In genomic region chr10:6786579-6787031, GRCh38 we compare ENCODE assay signal across 11 cellular contexts.
DNase-seq lines count a peak whose midpoint lies in the region; ATAC-seq, FAIRE-seq and TF ChIP-seq lines count a peak whose summit lies in the region.
"Had no signal": no experiment of that assay in that cellular context is flagged by ENCODE, and none has a peak within 500 bp of the region (broad histone marks: within the 10 kb centered on the region; RNA-seq: fewer than 3 reads in every experiment).

No MANE protein-coding gene starts in this region.

- no peak overlapping the region for H3K4me2 ChIP-seq in HepG2 (ENCODE audit: low read depth, low read length)

- CTCF ChIA-PET in HepG2 (lab: Yijun Ruan, JAX; ENCODE audit: low intra/inter-chr PET ratio, low total read pairs) = interaction anchor here (0.8 kb wide), 1 partner anchor 630 kb away, joined by 3 read pairs; no protein-coding TSS in a partner anchor

- no peaks in the 10 kb centered on the region for H3K79me2 ChIP-seq in HepG2 (ENCODE audit: insufficient read depth, low read length)

- H3K27ac ChIP-seq in HepG2 (ENCODE audit: extremely low read length, insufficient read depth, low read length) (no peak overlapping the region), right lobe of liver (no peak overlapping the region), caudate nucleus (ENCODE audit: low read depth, low read length) (no peak overlapping the region), lower lobe of right lung (no peak overlapping the region), vagina (no peak overlapping the region)

- H3K27me3 ChIP-seq in HepG2 (ENCODE audit: control insufficient read depth in 1 of 2, insufficient read depth in 2 of 2, low read length in 2 of 2) (no peaks in the 10 kb centered on the region; a peak in 1 of 5 replicates), right lobe of liver (no peaks in the 10 kb centered on the region), lower lobe of right lung (ENCODE audit: low read depth) (no peaks in the 10 kb centered on the region), vagina (no peaks in the 10 kb centered on the region)

- BruUV-seq in HepG2 (replicated peaks; lab: Mats Ljungman, UMichigan) = no TSS peak

- H3K36me3 ChIP-seq in HepG2 (replicated peaks in 1 of 2; ENCODE audit: control insufficient read depth in 1 of 2, insufficient read depth in 2 of 2, low read length in 2 of 2) (no peaks in the 10 kb centered on the region), right lobe of liver (no peaks in the 10 kb centered on the region), lower lobe of right lung (no peaks in the 10 kb centered on the region), vagina (no peaks in the 10 kb centered on the region)

- no peak overlapping the region for H3K27ac Mint-ChIP-seq in T-helper 2 cell treated with Interferon-gamma antibody and Interleukin-4, amounts not matched to agents 5 μg/mL and 100 μg/mL, for 36 hours
- H3K27ac Mint-ChIP-seq: CD4-positive, CD25-positive, alpha-beta regulatory T cell; effector memory CD8-positive, alpha-beta T cell had no signal

- no peak overlapping the region for H3K4me3 Mint-ChIP-seq in T-helper 2 cell treated with Interferon-gamma antibody and Interleukin-4, amounts not matched to agents 5 μg/mL and 100 μg/mL, for 36 hours
- H3K4me3 Mint-ChIP-seq: CD4-positive, CD25-positive, alpha-beta regulatory T cell; effector memory CD8-positive, alpha-beta T cell had no signal

- no peaks in the 10 kb centered on the region for H3K9me3 ChIP-seq in HepG2 (ENCODE audit: low read length)
- H3K9me3 ChIP-seq in right lobe of liver = no peaks in the 10 kb centered on the region
- H3K9me3 ChIP-seq in lower lobe of right lung = no peaks in the 10 kb centered on the region
- no peaks in the 10 kb centered on the region for H3K9me3 ChIP-seq in vagina

- no peak for TF ChIP-seq RAD21 in HepG2 (CRISPR knock-in tag; IDR thresholded peaks at IDR 0.05)

- H3K4me3 ChIP-seq in HepG2 (replicated peaks in 1 of 3; ENCODE audit: insufficient read depth in 1 of 3, low read depth in 2 of 3, low read length in 3 of 3) (no peak overlapping the region), right lobe of liver (no peak overlapping the region), lower lobe of right lung (no peak overlapping the region), vagina (no peak overlapping the region)

- intact Hi-C loops in HepG2 (cut with micrococcal nuclease; ENCODE audit: unreplicated experiment) (no loop called here), right lobe of liver (cut with DNase I) (no loop called here), lower lobe of right lung (cut with DNase I) (no loop called here), vagina (cut with DNase I) (no loop called here)

- in situ Hi-C loops in HepG2 (cut with HindIII; ENCODE audit: extremely low pct_ligation_motif_present, low pct_unique_long_range_greater_than_20kb) = no loop called here

- TF ChIP-seq CTCF in HepG2 (CRISPR knock-in tag; IDR thresholded peaks at IDR 0.05) (peak; percentile 34; the same call in 1 of the 2 replicates), right lobe of liver (IDR thresholded peaks at IDR 0.05) (peak in 2 of 4 donors; percentile 12 to 18), lower lobe of right lung (IDR thresholded peaks at IDR 0.05) (peak; percentile 10), vagina (IDR thresholded peaks at IDR 0.05) (peak in 2 of 3 experiments; percentile 10 to 18)

- no peak for TF ChIP-seq POLR2A in HepG2 (IDR thresholded peaks at IDR 0.05; ENCODE audit: insufficient read depth in 1 of 2, low read depth in 2 of 2, low read length in 2 of 2)
- TF ChIP-seq POLR2A in right lobe of liver (IDR thresholded peaks at IDR 0.05) = no peak
- TF ChIP-seq POLR2A in vagina (IDR thresholded peaks at IDR 0.05) = no peak

- ATAC-seq in HepG2 (peak; percentile 63; the same call in 2 of the 3 replicates), right lobe of liver (no peak), lower lobe of right lung (no peak)
- ATAC-seq: effector memory CD8-positive, alpha-beta T cell had no signal

- no peak for DNase-seq in HepG2 (ENCODE audit: low spot score)
- no peak for DNase-seq in right lobe of liver
- DNase-seq in caudate nucleus (lab: John Stamatoyannopoulos, UW) = peak in 35 of 61 donors; percentile 1 to 69 (median 19)
- no peak for DNase-seq in lower lobe of right lung
- DNase-seq in vagina (ENCODE audit: extremely low spot score in 2 of 2) = no peak
- no peak for DNase-seq in GM19239 (ENCODE audit: insufficient read length, low spot score)
- no peak for DNase-seq in HK-2 (ENCODE audit: unreplicated experiment)
- no peak for DNase-seq in T-helper 2 cell treated with Interferon-gamma antibody and Interleukin-4, amounts not matched to agents 5 μg/mL and 100 μg/mL, for 36 hours (ENCODE audit: low spot score)
- DNase-seq: CD4-positive, CD25-positive, alpha-beta regulatory T cell; effector memory CD8-positive, alpha-beta T cell; NCI-H345 had no signal

- TF ChIP-seq EP300 in HepG2 (IDR thresholded peaks at IDR 0.05; ENCODE audit: low read depth in 2 of 2, low read length in 2 of 2) (no peak), HepG2 (CRISPR knock-in tag; IDR thresholded peaks at IDR 0.05; ENCODE audit: borderline replicate concordance) (no peak)

- peaks cover 23% of the 10 kb centered on the region for H3K27me3 Mint-ChIP-seq in T-helper 2 cell treated with Interferon-gamma antibody and Interleukin-4, amounts not matched to agents 5 μg/mL and 100 μg/mL, for 36 hours (ENCODE audit: low read depth)

- H3K9ac ChIP-seq in HepG2 (ENCODE audit: insufficient read depth, low read depth, low read length) = no peak overlapping the region

- no peak overlapping the region for H2AFZ ChIP-seq in HepG2 (ENCODE audit: low read length)

- no peaks in the 10 kb centered on the region for H3K9me3 Mint-ChIP-seq in T-helper 2 cell treated with Interferon-gamma antibody and Interleukin-4, amounts not matched to agents 5 μg/mL and 100 μg/mL, for 36 hours
- H3K9me3 Mint-ChIP-seq: effector memory CD8-positive, alpha-beta T cell had no signal

- no peaks in the 10 kb centered on the region for H3K4me1 Mint-ChIP-seq in T-helper 2 cell treated with Interferon-gamma antibody and Interleukin-4, amounts not matched to agents 5 μg/mL and 100 μg/mL, for 36 hours (ENCODE audit: low read depth)
- H3K4me1 Mint-ChIP-seq: CD4-positive, CD25-positive, alpha-beta regulatory T cell had no signal

- H3K36me3 Mint-ChIP-seq in T-helper 2 cell treated with Interferon-gamma antibody and Interleukin-4, amounts not matched to agents 5 μg/mL and 100 μg/mL, for 36 hours (ENCODE audit: low read depth) = no peaks in the 10 kb centered on the region
- H3K36me3 Mint-ChIP-seq: CD4-positive, CD25-positive, alpha-beta regulatory T cell had no signal

- FAIRE-seq in HepG2 (lab: Jason Lieb, UNC) (no peak), GM19239 (lab: Jason Lieb, UNC) (no peak)

- WGBS in HepG2 (ENCODE audit: low lambda C conversion rate) = 12% methylated on average over 10 of the region's 10 CpGs
- WGBS in right lobe of liver (ENCODE audit: insufficient coverage, low coverage, low lambda C conversion rate, missing lambda C conversion rate) = 44% methylated on average over 10 of the region's 10 CpGs

- H3K4me1 ChIP-seq in HepG2 (ENCODE audit: insufficient read depth, low read length) (no peaks in the 10 kb centered on the region), right lobe of liver (no peaks in the 10 kb centered on the region), lower lobe of right lung (no peaks in the 10 kb centered on the region), vagina (no peaks in the 10 kb centered on the region)

- no peaks in the 10 kb centered on the region for H4K20me1 ChIP-seq in HepG2 (ENCODE audit: insufficient read depth, low read length)

- POLR2A ChIA-PET in HepG2 (lab: Yijun Ruan, JAX) = no interaction called here

TF ChIP-seq in HepG2, 621 proteins besides CTCF, POLR2A, EP300 and RAD21:
- no peak for TF ChIP-seq SP1 (IDR thresholded peaks at IDR 0.05)
- TF ChIP-seq SP1 (CRISPR knock-in tag; IDR thresholded peaks at IDR 0.05) = no peak
- TF ChIP-seq CC2D1A (CRISPR knock-in tag; IDR thresholded peaks at IDR 0.05) = no peak
- no peak for TF ChIP-seq PCBP1 (IDR thresholded peaks at IDR 0.05; ENCODE audit: borderline replicate concordance, low read depth, low read length)
- TF ChIP-seq ZBTB34 (CRISPR knock-in tag; IDR thresholded peaks at IDR 0.05) = no peak
- no peak for TF ChIP-seq ZNF503 (CRISPR knock-in tag; IDR thresholded peaks at IDR 0.05)
- TF ChIP-seq ATF7 (IDR thresholded peaks at IDR 0.05) = no peak
- no peak for TF ChIP-seq ATF7 (CRISPR knock-in tag; IDR thresholded peaks at IDR 0.05)

Comparison
In these comparisons a context has a peak if more than half of its experiments do, and no peak if none do; other contexts are left out.
1. DNase-seq: peak in caudate nucleus (35 of 61); none in HepG2 (single experiment), right lobe of liver (0 of 3), lower lobe of right lung (single experiment), vagina (0 of 2), GM19239 (single experiment), HK-2 (single experiment) and T-helper 2 cell treated with Interferon-gamma antibody and Interleukin-4, amounts not matched to agents 5 μg/mL and 100 μg/mL, for 36 hours (single experiment).